9 cellular contexts compared by ENCODE assay signal in the genomic region with DNA sequence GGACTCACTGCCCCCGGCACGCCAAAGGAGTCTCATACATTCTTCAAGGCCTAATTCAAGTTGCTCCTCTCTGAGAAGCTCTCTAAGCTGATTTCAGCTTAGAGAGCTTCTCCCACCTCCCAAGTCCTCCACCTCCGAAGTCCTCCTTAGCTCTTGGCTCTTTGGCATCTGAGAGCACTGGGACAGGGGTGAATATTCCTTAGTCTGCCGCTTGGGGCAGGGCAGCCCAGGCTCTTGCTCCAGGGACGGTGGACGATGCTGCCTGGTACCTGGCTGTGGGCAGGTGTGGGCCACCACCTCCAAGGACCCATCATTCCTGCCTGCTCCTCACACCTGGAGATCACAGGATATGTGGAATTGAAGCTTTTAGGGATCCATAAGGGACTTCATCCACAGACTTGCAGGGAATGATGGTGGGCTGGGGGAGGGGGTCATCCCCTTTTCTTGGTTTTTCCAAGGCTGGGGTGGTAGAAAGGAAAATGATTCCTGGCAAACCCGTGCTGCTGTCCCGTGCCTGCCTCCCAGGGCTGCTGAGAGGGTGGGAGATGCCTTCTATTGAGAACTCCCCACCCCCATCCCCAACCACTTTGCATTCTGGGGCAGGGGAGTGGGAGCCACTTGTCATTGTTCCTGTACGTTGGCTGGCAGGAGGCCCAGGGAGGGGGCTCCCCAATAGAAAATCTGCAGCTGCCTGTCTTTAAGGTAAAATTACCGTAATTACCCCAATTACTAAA. TPM values are rescaled to one million over a fixed set of nuclear protein-coding genes. Genes with fewer than 3 reads are reported as not detected.
DNase-seq lines count a peak whose midpoint lies in the region; ATAC-seq and TF ChIP-seq lines count a peak whose summit lies in the region.
"Had no signal": no experiment of that assay in that cellular context is flagged by ENCODE, and none has a peak within 500 bp of the region (broad histone marks: within the 10 kb centered on the region; RNA-seq: fewer than 3 reads in every experiment).

No MANE protein-coding gene starts in this region.

- TF ChIP-seq CTCF in epithelial cell of esophagus (IDR thresholded peaks at IDR 0.05; ENCODE audit: insufficient read depth, low read depth, low read length, missing control alignments) (peak; percentile 78), neural progenitor cell (IDR thresholded peaks at IDR 0.05) (peak; percentile 80)

- peaks cover 39% of the 10 kb centered on the region for H3K27me3 ChIP-seq in MG63
- H3K27me3 ChIP-seq in neural progenitor cell: peaks cover 34% of the 10 kb centered on the region

- H3K36me3 Mint-ChIP-seq in neural progenitor cell: no peaks in the 10 kb centered on the region

- H3K4me3 ChIP-seq in MG63: no peak overlapping the region
- no peak overlapping the region for H3K4me3 ChIP-seq in epithelial cell of esophagus (ENCODE audit: low read length)
- no peak overlapping the region for H3K4me3 ChIP-seq in neural progenitor cell

- H3K27ac Mint-ChIP-seq in neural progenitor cell: no peak overlapping the region

- H3K4me3 Mint-ChIP-seq in neural progenitor cell: no peak overlapping the region

- H3K79me2 ChIP-seq in neural progenitor cell (ENCODE audit: low read depth): no peaks in the 10 kb centered on the region

- peak overlapping the region; percentile 14 for H2AFZ ChIP-seq in neural progenitor cell (replicated peaks)

- H3K9me3 ChIP-seq in MG63: 0 out of 2 replicates have a peak, but pooled peaks cover 1% of the 10 kb centered on the region
- H3K9me3 ChIP-seq in neural progenitor cell (ENCODE audit: low read depth): no peaks in the 10 kb centered on the region

- H3F3A ChIP-seq in neural progenitor cell (ENCODE audit: low read depth): no peaks in the 10 kb centered on the region

- H3K4me1 ChIP-seq in neural progenitor cell: peaks cover 12% of the 10 kb centered on the region

- DNase-seq in DMS153 treated with DMSO at 0.1 percent for 48 hours (lab: John Stamatoyannopoulos, UW; ENCODE audit: unreplicated experiment) (peak; percentile 49), DMS153 (lab: John Stamatoyannopoulos, UW) (no peak), MG63 (peak; percentile 28), epithelial cell of esophagus (ENCODE audit: low read depth) (peak; percentile 59), neural progenitor cell (ENCODE audit: low spot score) (peak; percentile 71)
- DNase-seq in activated CD4-positive, alpha-beta T cell treated with anti-CD3 and anti-CD28 coated beads for 24 hours (ENCODE audit: low read depth in 2 of 2): peak; percentile 12 to 16

- H3K9ac ChIP-seq in neural progenitor cell: no peak overlapping the region

- H3K36me3 ChIP-seq in MG63: no peaks in the 10 kb centered on the region
- no peaks in the 10 kb centered on the region for H3K36me3 ChIP-seq in neural progenitor cell

- H3K27ac ChIP-seq in neural progenitor cell: no peak overlapping the region

- H3K27me3 Mint-ChIP-seq in neural progenitor cell (ENCODE audit: insufficient read depth, low read depth): peaks cover 16% of the 10 kb centered on the region

- ATAC-seq in HG03520 (IDR thresholded peaks at IDR 0.05; ENCODE audit: unreplicated experiment) (no peak), HG02852 (IDR thresholded peaks at IDR 0.05; ENCODE audit: unreplicated experiment) (no peak)

- H3K4me2 ChIP-seq in neural progenitor cell: peak overlapping the region; percentile 25

- H3K4me1 Mint-ChIP-seq in neural progenitor cell: peaks cover 6% of the 10 kb centered on the region

- peaks cover 4% of the 10 kb centered on the region for H4K20me1 ChIP-seq in neural progenitor cell (ENCODE audit: low read depth)

- no peaks in the 10 kb centered on the region for H3K9me3 Mint-ChIP-seq in neural progenitor cell

RNA-seq across cellular contexts. Expression of a gene that starts 57.4 kb away (rescaled TPM):
- not detected in 2 replicates for total RNA-seq in MG63 (2014; rRNA removed; shearing (Covaris generic); ENCODE audit: low replicate concordance)
- not detected in 2 replicates for total RNA-seq in neural progenitor cell (ENCODE audit: low replicate concordance)
- total RNA-seq: myocyte had no signal
